Comparison of ENCODE assay signal across 8 cellular contexts in the genomic region with DNA sequence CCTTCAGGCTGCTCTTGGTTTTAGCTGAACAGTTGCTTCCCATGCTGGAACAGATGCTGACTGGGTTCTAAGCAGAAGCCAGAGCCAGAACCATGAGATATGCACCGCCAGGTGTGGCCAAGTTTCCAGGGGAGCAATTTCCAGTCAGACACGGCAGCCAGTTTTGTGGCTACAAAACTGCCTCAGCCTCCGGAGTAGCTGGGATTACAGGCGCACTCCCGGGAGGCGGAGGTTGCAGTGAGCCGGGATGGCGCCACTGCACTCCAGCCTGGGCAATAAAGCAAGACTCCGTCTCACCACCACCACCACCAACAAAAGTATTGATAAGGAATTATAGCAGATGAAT. TPM values are rescaled to one million over a fixed set of nuclear protein-coding genes. Genes with fewer than 3 reads are reported as not detected.
DNase-seq lines count a peak whose midpoint lies in the region; ATAC-seq and TF ChIP-seq lines count a peak whose summit lies in the region.

No MANE protein-coding gene starts in this region.

- TF ChIP-seq CTCF in AG10803 (conservative IDR thresholded peaks at IDR 0.05; ENCODE audit: low read length) (no peak), GM23338 (conservative IDR thresholded peaks at IDR 0.05; ENCODE audit: low read depth in 2 of 2) (no peak), WI38 (IDR thresholded peaks at IDR 0.05; ENCODE audit: low read depth, low read length) (no peak)

- no peaks in the 10 kb centered on the region for H3K27me3 ChIP-seq in GM23338 (ENCODE audit: insufficient read depth)
- no peaks in the 10 kb centered on the region for H3K27me3 ChIP-seq in rectal smooth muscle tissue (ENCODE audit: control insufficient read depth, insufficient read depth, low read length)

- no peaks in the 10 kb centered on the region for H3K9me3 Mint-ChIP-seq in GM23338

- H3K4me2 ChIP-seq in GM23338: peak overlapping the region; percentile 80

- H3K4me3 Mint-ChIP-seq in GM23338: peak overlapping the region; percentile 89

- no peaks in the 10 kb centered on the region for H3K36me3 Mint-ChIP-seq in GM23338 (ENCODE audit: low read depth)

- H2AFZ ChIP-seq in GM23338: peak overlapping the region; percentile 92

- H3K36me3 ChIP-seq in GM23338 (ENCODE audit: insufficient read depth): no peaks in the 10 kb centered on the region
- no peaks in the 10 kb centered on the region for H3K36me3 ChIP-seq in rectal smooth muscle tissue (ENCODE audit: control insufficient read depth, insufficient read depth, low read length)

- H3K4me3 ChIP-seq in AG10803 (ENCODE audit: low read length) (peak overlapping the region; percentile 94), GM23338 (peak overlapping the region; percentile 77), WI38 (ENCODE audit: low read depth, low read length) (peak overlapping the region; percentile 83), rectal smooth muscle tissue (ENCODE audit: low read length) (peak overlapping the region; percentile 85)

- DNase-seq in AG10803 (ENCODE audit: low read depth) (no peak), GM23338 (ENCODE audit: low spot score) (no peak), glomerular visceral epithelial cell (ENCODE audit: extremely low spot score) (peak; percentile 43), NCI-H2029 (lab: John Stamatoyannopoulos, UW) (no peak)
- DNase-seq in stimulated activated naive CD4-positive, alpha-beta T cell (lab: John Stamatoyannopoulos, UW): no peak

- H3K4me1 Mint-ChIP-seq in GM23338: peaks cover 11% of the 10 kb centered on the region; the same call in 2 of the 3 replicates

- H3F3A ChIP-seq in GM23338 (replicated peaks; ENCODE audit: low read depth): no peaks in the 10 kb centered on the region; the same call in 1 of the 2 replicates

- ATAC-seq in GM23338 (peak; percentile 10), GM18868 (IDR thresholded peaks at IDR 0.05; ENCODE audit: unreplicated experiment) (no peak)

- peaks cover 7% of the 10 kb centered on the region; the same call in 1 of the 2 replicates for H3K9me2 ChIP-seq in GM23338 (ENCODE audit: insufficient read depth)

- peak overlapping the region; percentile 94 for H3K27ac Mint-ChIP-seq in GM23338

- no peaks in the 10 kb centered on the region for H3K4me1 ChIP-seq in GM23338 (ENCODE audit: insufficient read depth)
- no peaks in the 10 kb centered on the region for H3K4me1 ChIP-seq in rectal smooth muscle tissue (ENCODE audit: control insufficient read depth, insufficient read depth, low read length)

- H3K27me3 Mint-ChIP-seq in GM23338 (ENCODE audit: insufficient read depth, low read depth, poor library complexity): peaks cover 15% of the 10 kb centered on the region

- no peaks in the 10 kb centered on the region for H3K79me2 ChIP-seq in GM23338 (replicated peaks; ENCODE audit: insufficient read depth)

- H3K9ac ChIP-seq in rectal smooth muscle tissue (ENCODE audit: low read length): peak overlapping the region; percentile 11

- H4K20me1 ChIP-seq in GM23338 (replicated peaks; ENCODE audit: insufficient read depth): no peaks in the 10 kb centered on the region

- H3K27ac ChIP-seq in GM23338 (ENCODE audit: low read depth) (peak overlapping the region; percentile 43; the same call in 1 of the 2 replicates), rectal smooth muscle tissue (ENCODE audit: low read depth, low read length) (no peak overlapping the region)

TF ChIP-seq in GM23338, 12 proteins besides CTCF, POLR2A, EP300 and RAD21:
- no peak for TF ChIP-seq EZH2phosphoT487 (IDR thresholded peaks at IDR 0.05; ENCODE audit: unreplicated experiment)
- TF ChIP-seq STAT1 (IDR thresholded peaks at IDR 0.05; ENCODE audit: unreplicated experiment): no peak

RNA-seq across cellular contexts. Expression of a gene that starts 1.3 kb away (rescaled TPM):
- total RNA-seq in GM23338 (2014; rRNA removed; shearing (Covaris generic)): 13.1 and 16.2 TPM in 2 replicates
- 24.8 and 27.4 TPM in 2 replicates for polyA plus RNA-seq in GM23338 (2016; fragmentation: Nextera tagmentation; extraction: Ambion mirVana)

RNA-seq across cellular contexts. Expression of a gene that starts 33.3 kb away (rescaled TPM):
- 343 and 378 TPM in 2 replicates for total RNA-seq in GM23338 (2014; rRNA removed; shearing (Covaris generic))
- polyA plus RNA-seq in GM23338 (2016; fragmentation: Nextera tagmentation; extraction: Ambion mirVana): 314 and 333 TPM in 2 replicates

RNA-seq across cellular contexts. Expression of a gene that starts 50.3 kb away (rescaled TPM):
- total RNA-seq in GM23338 (2014; rRNA removed; shearing (Covaris generic)): 19.1 and 54.9 TPM in 2 replicates
- polyA plus RNA-seq in GM23338 (2016; fragmentation: Nextera tagmentation; extraction: Ambion mirVana): 73.9 and 83.7 TPM in 2 replicates
